In the genomic region with DNA sequence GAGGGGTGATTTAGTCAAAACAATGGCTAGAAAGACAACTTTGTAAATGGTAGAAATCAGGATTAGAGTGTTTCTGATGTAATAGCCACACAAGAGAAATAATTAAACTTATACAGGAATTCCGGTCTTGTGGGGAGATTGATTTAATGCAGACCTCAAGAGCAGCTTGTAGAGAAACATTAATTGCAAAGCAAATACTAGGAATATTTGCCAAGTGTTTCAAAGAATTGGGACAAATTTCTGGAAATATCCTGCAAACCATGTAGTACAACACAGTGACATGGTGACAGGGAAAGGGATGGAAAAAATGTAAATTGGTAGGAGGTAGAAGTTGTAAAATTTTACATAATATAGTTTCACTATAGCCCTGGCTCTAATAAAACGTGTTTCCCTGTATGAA, we compare ENCODE assay signal across 22 cellular contexts.
"Had no signal": no experiment of that assay in that cellular context is flagged by ENCODE, and none has a peak within 500 bp of the region (broad histone marks: within the 10 kb centered on the region; RNA-seq: fewer than 3 reads in every experiment).

No MANE protein-coding gene starts in this region.

- H3K4me3 ChIP-seq: ascending aorta, cardiac muscle cell, PC-9 had no signal

- H3K27ac ChIP-seq: ascending aorta, cardiac muscle cell, PC-9 had no signal

- H3K4me1 Mint-ChIP-seq: activated CD4-positive, alpha-beta T cell treated with anti-CD3 and anti-CD28 coated beads, Interleukin-2, amount 10 ng/mL, durations not matched to agents 24 days and 14 days had no signal

- H2AFZ ChIP-seq: PC-9 had no signal

- H3K27ac Mint-ChIP-seq: activated CD4-positive, alpha-beta T cell treated with anti-CD3 and anti-CD28 coated beads, Interleukin-2, amount 10 ng/mL, durations not matched to agents 24 days and 14 days; activated CD8-positive, alpha-beta T cell treated with anti-CD3 and anti-CD28 coated beads for 36 hours; activated naive CD4-positive, alpha-beta T cell treated with anti-CD3 and anti-CD28 coated beads, Interleukin-2, amount 50 U/mL, for 24 hours; activated naive CD8-positive, alpha-beta T cell treated with anti-CD3 and anti-CD28 coated beads, Interleukin-2, amount 10 ng/mL, durations not matched to agents 7 days and 5 days; activated T-cell treated with anti-CD3 and anti-CD28 coated beads, Interleukin-2, amount 50 U/mL, for 24 hours; activated T-helper 2 cell treated with anti-CD3 and anti-CD28 coated beads, Interferon-gamma antibody, Interleukin-2, Interleukin-4, amounts not matched to agents 10 μg/mL and 5 μg/mL and 100 μg/mL, durations not matched to agents 14 hours and 24 hours and 36 hours had no signal

- H3K9me3 ChIP-seq: ascending aorta had no signal

- H3K36me3 ChIP-seq: ascending aorta, cardiac muscle cell had no signal

- H3K4me3 Mint-ChIP-seq: activated CD4-positive, alpha-beta T cell treated with anti-CD3 and anti-CD28 coated beads, Interleukin-2, amount 10 ng/mL, durations not matched to agents 24 days and 14 days; activated CD8-positive, alpha-beta T cell treated with anti-CD3 and anti-CD28 coated beads for 36 hours; activated naive CD4-positive, alpha-beta T cell treated with anti-CD3 and anti-CD28 coated beads, Interleukin-2, amount 50 U/mL, for 24 hours; activated naive CD8-positive, alpha-beta T cell treated with anti-CD3 and anti-CD28 coated beads, Interleukin-2, amount 10 ng/mL, durations not matched to agents 7 days and 5 days; activated T-cell treated with anti-CD3 and anti-CD28 coated beads, Interleukin-2, amount 50 U/mL, for 24 hours had no signal

- H3K9me3 Mint-ChIP-seq: activated CD4-positive, alpha-beta T cell treated with anti-CD3 and anti-CD28 coated beads, Interleukin-2, amount 10 ng/mL, durations not matched to agents 24 days and 14 days; activated CD8-positive, alpha-beta T cell treated with anti-CD3 and anti-CD28 coated beads for 36 hours; activated naive CD4-positive, alpha-beta T cell treated with anti-CD3 and anti-CD28 coated beads, Interleukin-2, amount 50 U/mL, for 24 hours; activated T-cell treated with anti-CD3 and anti-CD28 coated beads, Interleukin-2, amount 50 U/mL, for 24 hours; activated T-helper 2 cell treated with anti-CD3 and anti-CD28 coated beads, Interferon-gamma antibody, Interleukin-2, Interleukin-4, amounts not matched to agents 10 μg/mL and 5 μg/mL and 100 μg/mL, durations not matched to agents 14 hours and 24 hours and 36 hours had no signal

- H3K4me2 ChIP-seq: PC-9 had no signal

- H3K27me3 ChIP-seq: ascending aorta, cardiac muscle cell had no signal

- H3K27me3 Mint-ChIP-seq: activated CD4-positive, alpha-beta T cell treated with anti-CD3 and anti-CD28 coated beads, Interleukin-2, amount 10 ng/mL, durations not matched to agents 24 days and 14 days; activated CD8-positive, alpha-beta T cell treated with anti-CD3 and anti-CD28 coated beads for 36 hours; activated naive CD4-positive, alpha-beta T cell treated with anti-CD3 and anti-CD28 coated beads, Interleukin-2, amount 50 U/mL, for 24 hours; activated naive CD8-positive, alpha-beta T cell treated with anti-CD3 and anti-CD28 coated beads, Interleukin-2, amount 10 ng/mL, durations not matched to agents 7 days and 5 days; activated T-cell treated with anti-CD3 and anti-CD28 coated beads, Interleukin-2, amount 50 U/mL, for 24 hours had no signal

- DNase-seq: activated CD4-positive, alpha-beta T cell treated with anti-CD3 and anti-CD28 coated beads, Interleukin-2, amount 50 U/mL, for 4 hours; activated CD8-positive, alpha-beta T cell treated with anti-CD3 and anti-CD28 coated beads for 36 hours; activated gamma-delta T cell; activated naive CD4-positive, alpha-beta T cell treated with Interleukin-2 at 50 U/mL for 16 hours; activated naive CD8-positive, alpha-beta T cell treated with anti-CD3 and anti-CD28 coated beads, Interleukin-2, amount 10 ng/mL, durations not matched to agents 7 days and 5 days; activated T-cell treated with anti-CD3 and anti-CD28 coated beads, Interleukin-2, amount 50 U/mL, for 24 hours; amygdala; NCI-H1092 treated with DMSO at 0.1 percent for 48 hours; NCI-H187 treated with DMSO at 0.1 percent for 48 hours; NCI-H2081; NCI-H2171 treated with DMSO at 0.1 percent for 48 hours; NCI-H226; NCI-H446 treated with DMSO at 0.1 percent for 48 hours; NCI-H524; PC-9; Right ventricle myocardium superior; T1000 had no signal

- H3K4me1 ChIP-seq: ascending aorta had no signal

- ATAC-seq: activated CD8-positive, alpha-beta T cell treated with anti-CD3 and anti-CD28 coated beads for 36 hours had no signal
